In the genomic region with DNA sequence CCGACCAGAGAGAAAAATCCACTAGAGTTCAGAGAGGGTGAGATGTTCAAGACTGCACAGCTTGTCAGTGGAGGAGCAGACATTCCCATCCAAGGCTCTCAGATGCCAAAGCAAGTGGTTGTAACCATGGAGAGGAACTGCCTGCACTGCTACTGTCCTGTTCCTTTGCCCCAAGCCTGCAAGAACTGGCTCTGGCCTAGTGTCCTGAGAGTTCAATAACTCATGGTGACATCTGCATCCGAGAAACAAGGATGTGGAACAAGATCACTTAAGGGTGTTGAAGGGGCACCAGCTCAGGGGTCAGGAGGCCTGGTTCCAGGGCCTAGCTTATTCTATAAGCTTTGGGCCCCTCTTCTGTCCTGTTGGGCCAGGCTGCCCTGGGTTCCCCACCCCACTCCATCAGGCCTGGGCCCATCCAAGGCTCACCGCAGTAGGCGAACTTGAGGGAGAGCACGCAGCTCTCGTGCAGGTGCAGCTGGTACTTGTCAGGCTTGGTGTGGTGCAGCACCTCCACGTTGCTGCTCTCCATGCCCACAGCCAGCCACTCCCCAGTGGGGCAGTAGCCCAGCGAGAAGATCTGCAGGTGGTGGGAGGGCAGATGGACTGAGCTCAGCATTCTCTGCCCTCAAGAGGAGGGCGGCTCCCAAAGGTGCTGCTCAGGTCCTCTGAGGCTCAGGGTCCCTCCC, we compare ENCODE assay signal across 15 cellular contexts.
"Had no signal": no experiment of that assay in that cellular context is flagged by ENCODE, and none has a peak within 500 bp of the region (broad histone marks: within the 10 kb centered on the region; RNA-seq: fewer than 3 reads in every experiment).

No MANE protein-coding gene starts in this region.

- ATAC-seq: gastroesophageal sphincter, left lung, right cardiac atrium, T-helper 17 cell, upper lobe of right lung had no signal

- DNase-seq: activated CD4-positive, alpha-beta T cell treated with anti-CD3 and anti-CD28 coated beads, Interleukin-2, amount 50 U/mL, for 4 hours; activated naive CD4-positive, alpha-beta T cell treated with anti-CD3 and anti-CD28 coated beads, Interleukin-2, amount 50 U/mL, for 16 hours; amygdala; cerebellar nuclear complex; dermis blood vessel endothelial cell; islet precursor cell; left lung; mesendoderm; right cardiac atrium; stimulated activated CD4-positive, alpha-beta T cell treated with anti-CD3 and anti-CD28 coated beads, Interleukin-2, amount 100 ng/mL, for 24 hours; stimulated activated naive CD4-positive, alpha-beta T cell; substantia nigra; T-helper 17 cell; upper lobe of right lung had no signal
